Comparison of ENCODE assay signal across 3 cellular contexts in genomic region chr6:84504025-84504424, GRCh38.
"Had no signal": no experiment of that assay in that cellular context is flagged by ENCODE, and none has a peak within 500 bp of the region (broad histone marks: within the 10 kb centered on the region; RNA-seq: fewer than 3 reads in every experiment).

No MANE protein-coding gene starts in this region.

- ATAC-seq: GM12878 had no signal

- DNase-seq: GDM1, GF-D8 had no signal

- H3K4me3 ChIP-seq: GM12878 had no signal
